Comparison of ENCODE assay signal across 8 cellular contexts in the genomic region with DNA sequence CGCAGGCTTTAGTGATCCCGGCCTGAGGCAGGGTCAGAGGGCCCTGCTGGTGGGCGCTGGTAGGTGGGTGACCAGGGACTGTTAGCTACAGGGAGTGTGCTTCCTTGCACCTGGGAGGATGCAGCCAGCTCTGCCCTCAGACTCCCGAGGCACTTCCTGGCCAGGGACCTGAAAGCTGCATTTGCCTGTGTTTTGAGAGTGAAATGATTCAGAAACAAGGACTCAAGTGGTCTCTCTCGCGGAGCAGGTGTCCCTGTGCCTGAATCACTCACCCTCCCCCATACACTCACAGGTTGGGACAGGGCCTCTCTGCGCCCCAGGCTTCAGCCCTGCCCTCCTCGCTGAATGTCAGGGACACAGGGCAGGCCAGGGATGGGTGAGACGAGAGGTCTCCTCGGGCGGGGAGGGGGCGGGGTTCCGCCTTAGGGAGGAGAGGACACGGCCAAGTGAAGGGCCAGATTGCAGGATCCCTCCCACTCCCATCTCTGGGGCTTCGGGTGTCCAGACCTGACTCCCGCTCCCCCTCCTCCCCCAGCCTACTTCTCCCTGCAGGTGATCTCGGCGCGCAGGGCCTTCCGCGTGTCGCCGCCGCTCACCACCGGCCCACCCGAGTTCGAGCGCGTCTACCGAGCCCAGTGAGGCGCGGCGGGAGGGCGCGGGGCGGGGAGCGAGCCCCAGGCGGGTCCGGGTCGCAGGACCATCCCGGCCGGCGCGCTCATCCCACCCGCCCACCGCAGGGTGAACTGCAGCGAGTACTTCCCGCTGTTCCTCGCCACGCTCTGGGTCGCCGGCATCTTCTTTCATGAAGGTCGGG. TPM values are rescaled to one million over a fixed set of nuclear protein-coding genes. Genes with fewer than 3 reads are reported as not detected.
DNase-seq lines count a peak whose midpoint lies in the region; ATAC-seq and TF ChIP-seq lines count a peak whose summit lies in the region.

No MANE protein-coding gene starts in this region.

- CTCF ChIA-PET in PC-9 (lab: Charles Lee) = interaction anchor here (0.6 to 0.7 kb wide), 2 partner anchors 15 to 519 kb away, joined by 3 to 8 read pairs; no protein-coding TSS in a partner anchor

- no peak overlapping the region for H4K91ac ChIP-seq in H9 (ENCODE audit: insufficient read length, low read depth, low read length)

- H3K79me2 ChIP-seq in H9 (ENCODE audit: insufficient read depth, low read length) (no peaks in the 10 kb centered on the region), PC-9 (ENCODE audit: low read depth) (peaks cover 9% of the 10 kb centered on the region; the same call in 1 of the 2 replicates)

- peaks cover 35% of the 10 kb centered on the region for H3F3A ChIP-seq in PC-9 (ENCODE audit: insufficient read depth, low read depth)

- no peaks in the 10 kb centered on the region for H3K27me3 ChIP-seq in H9 (ENCODE audit: insufficient read depth, low read length)
- no peaks in the 10 kb centered on the region for H3K27me3 ChIP-seq in PC-9 (ENCODE audit: insufficient read depth, low read depth)
- no peaks in the 10 kb centered on the region for H3K27me3 ChIP-seq in effector memory CD4-positive, alpha-beta T cell (replicated peaks; ENCODE audit: control insufficient read depth, insufficient read depth, low read length, poor library complexity, severe bottlenecking)

- POLR2A ChIA-PET in PC-9 (lab: Charles Lee; ENCODE audit: unreplicated experiment) = interaction anchor here (0.6 to 0.7 kb wide), 4 partner anchors 7 to 1585 kb away, joined by 4 to 10 read pairs (median 5); no protein-coding TSS in a partner anchor

- intact Hi-C loops in PC-9 (cut with micrococcal nuclease; ENCODE audit: unreplicated experiment) = loop anchor here (1.0 to 5.0 kb wide), 4 partner anchors 32 to 173 kb away; a partner anchor contains a TSS
- intact Hi-C loops in natural killer cell (cut with micrococcal nuclease) = loop anchor here (2.0 kb wide), 1 partner anchor 98 kb away; no protein-coding TSS in a partner anchor

- no peak overlapping the region for H2BK5ac ChIP-seq in H9 (ENCODE audit: insufficient read length, low read length)

- H3K9me3 Mint-ChIP-seq in H9 = no peaks in the 10 kb centered on the region
- no peaks in the 10 kb centered on the region for H3K9me3 Mint-ChIP-seq in natural killer cell

- ATAC-seq in natural killer cell (no peak), HG02981 (IDR thresholded peaks at IDR 0.05; ENCODE audit: unreplicated experiment) (no peak)

- peaks cover 3% of the 10 kb centered on the region for H3K23me2 ChIP-seq in H9 (ENCODE audit: insufficient read length, low read depth, low read length, poor library complexity, severe bottlenecking)

- no peak overlapping the region for H2BK20ac ChIP-seq in H9 (ENCODE audit: low read depth, low read length, poor library complexity, severe bottlenecking)

- no peak overlapping the region for H2AK5ac ChIP-seq in H9 (ENCODE audit: insufficient read length, low read length)

- no peak overlapping the region for H2BK15ac ChIP-seq in H9 (ENCODE audit: low read depth, low read length)

- no peak overlapping the region for H2BK12ac ChIP-seq in H9 (ENCODE audit: insufficient read length, low read depth, low read length)

- no peak overlapping the region for H3K56ac ChIP-seq in H9 (ENCODE audit: insufficient read length, low read depth, low read length)

- no TSS peak for BruUV-seq in PC-9 (replicated peaks; lab: Mats Ljungman, UMichigan)

- peak overlapping the region; percentile 10 for H3K14ac ChIP-seq in H9 (ENCODE audit: insufficient read depth, low read length)

- no peak overlapping the region for H3K27ac ChIP-seq in H9 (ENCODE audit: insufficient read length, low read depth, low read length)
- peak overlapping the region; percentile 65 for H3K27ac ChIP-seq in PC-9
- H3K27ac ChIP-seq in effector memory CD4-positive, alpha-beta T cell (ENCODE audit: insufficient read depth, low read length, poor library complexity, severe bottlenecking) = peak overlapping the region; percentile 60

- H3K4me3 ChIP-seq in PC-9 = peak overlapping the region; percentile 86
- peak overlapping the region; percentile 67 for H3K4me3 ChIP-seq in effector memory CD4-positive, alpha-beta T cell (ENCODE audit: insufficient read depth, low read depth, low read length, poor library complexity, severe bottlenecking)

- DNase-seq in COLO668 (lab: John Stamatoyannopoulos, UW; ENCODE audit: unreplicated experiment) (peak; percentile 75), H9 (peak; percentile 84), PC-9 (peak; percentile 65 to 71), natural killer cell (no peak), D341Med (ENCODE audit: low spot score) (no peak)
- DNase-seq in effector memory CD4-positive, alpha-beta T cell = no peak
- no peak for DNase-seq in activated CD4-positive, CD25-positive, alpha-beta regulatory T cell treated with anti-CD3 and anti-CD28 coated beads, Interleukin-2, amount 50 U/mL, for 72 hours

- H3K18ac ChIP-seq in H9 (ENCODE audit: insufficient read length, low read depth, low read length) = no peak overlapping the region

- TF ChIP-seq CTCF in H9 (conservative IDR thresholded peaks at IDR 0.05) (no peak), PC-9 (conservative IDR thresholded peaks at IDR 0.05) (no peak), natural killer cell (IDR thresholded peaks at IDR 0.05) (no peak)

- peaks cover 17 to 18% of the 10 kb centered on the region in 2 experiments for H3K4me1 Mint-ChIP-seq in H9
- peaks cover 22 to 38% of the 10 kb centered on the region in 2 donors for H3K4me1 Mint-ChIP-seq in natural killer cell

- no peaks in the 10 kb centered on the region for H3K79me1 ChIP-seq in H9 (ENCODE audit: insufficient read depth, low read depth, low read length, poor library complexity, severe bottlenecking)

- no peak overlapping the region for H2AFZ ChIP-seq in H9 (ENCODE audit: low read length)
- peak overlapping the region; percentile 79 for H2AFZ ChIP-seq in PC-9

- H3K27ac Mint-ChIP-seq in H9 (peak overlapping the region in 1 of 3 experiments; percentile 18; a peak in 2 of 7 replicates), natural killer cell (peak overlapping the region in 1 of 2 donors; percentile 85)

- H3K4me2 ChIP-seq in H9 (ENCODE audit: insufficient read depth, insufficient read length, low read length) (peak overlapping the region; percentile 48), PC-9 (peak overlapping the region; percentile 93)

- H4K20me1 ChIP-seq in H9 (ENCODE audit: control insufficient read depth, insufficient read depth, insufficient read length) (no peaks in the 10 kb centered on the region), PC-9 (ENCODE audit: insufficient read depth) (peaks cover 4% of the 10 kb centered on the region)

- no peak overlapping the region for H3K9ac ChIP-seq in H9 (ENCODE audit: extremely low read depth, insufficient read length, low read length)

- no peak overlapping the region for H3T11ph ChIP-seq in H9 (ENCODE audit: low read length)

- no peak overlapping the region for H3K4ac ChIP-seq in H9 (ENCODE audit: low read depth, low read length)

- H3K9me3 ChIP-seq in H9 (ENCODE audit: control insufficient read depth, low read depth, low read length) (no peaks in the 10 kb centered on the region), PC-9 (ENCODE audit: insufficient read depth, low read depth) (no peaks in the 10 kb centered on the region)
- H3K9me3 ChIP-seq in effector memory CD4-positive, alpha-beta T cell (ENCODE audit: control insufficient read depth, low read length) = no peaks in the 10 kb centered on the region

- H2BK120ac ChIP-seq in H9 (ENCODE audit: low read depth, low read length, poor library complexity, severe bottlenecking) = no peak overlapping the region

- H3K36me3 ChIP-seq in PC-9 (ENCODE audit: low read depth) = no peaks in the 10 kb centered on the region; the same call in none of the 2 replicates
- H3K36me3 ChIP-seq in effector memory CD4-positive, alpha-beta T cell (ENCODE audit: control insufficient read depth, insufficient read depth, low read length) = peaks cover 23% of the 10 kb centered on the region

- no peak overlapping the region for H4K5ac ChIP-seq in H9 (ENCODE audit: insufficient read length, low read depth, low read length)

- no peak overlapping the region for H3K23ac ChIP-seq in H9 (ENCODE audit: insufficient read length, low read depth, low read length)

- H3K4me3 Mint-ChIP-seq in H9 = peak overlapping the region; percentile 77 to 83
- H3K4me3 Mint-ChIP-seq in natural killer cell = peak overlapping the region; percentile 70

- H3K27me3 Mint-ChIP-seq in H9 (ENCODE audit: low read depth) = peaks cover 7% of the 10 kb centered on the region
- H3K27me3 Mint-ChIP-seq in natural killer cell (ENCODE audit: low read depth in 2 of 2) = no peaks in the 10 kb centered on the region

- no CpG with 5 or more reads among the region's 53 CpGs for WGBS in H9 (ENCODE audit: extremely low coverage, insufficient read length, low lambda C conversion rate)

- H4K8ac ChIP-seq in H9 (replicated peaks; ENCODE audit: insufficient read length, low read depth, low read length) = no peak overlapping the region

- H3K4me1 ChIP-seq in H9 (ENCODE audit: insufficient read depth, low read length) (no peaks in the 10 kb centered on the region), PC-9 (replicated peaks; ENCODE audit: insufficient read depth) (peaks cover 17% of the 10 kb centered on the region)
- H3K4me1 ChIP-seq in effector memory CD4-positive, alpha-beta T cell (ENCODE audit: control insufficient read depth, insufficient read depth, low read length, poor library complexity, severe bottlenecking) = peaks cover 29% of the 10 kb centered on the region

- H3K36me3 Mint-ChIP-seq in H9 (ENCODE audit: insufficient read depth in 1 of 3, low read depth in 3 of 3) (peaks cover 17 to 32% (median 28%) of the 10 kb centered on the region in 3 experiments; a peak in 6 of 7 replicates), natural killer cell (no peaks in the 10 kb centered on the region)

- H3K9me2 ChIP-seq in PC-9 (ENCODE audit: insufficient read depth) = no peaks in the 10 kb centered on the region

RNA-seq across cellular contexts. Expression of a gene that starts 1.5 kb away (rescaled TPM):
- total RNA-seq in H9 (2021) (3.7 and 4.5 TPM in 2 replicates), PC-9 (2021) (9.7 and 14.4 TPM in 2 replicates), natural killer cell (1 to 10 TPM; 3.0 to 5.4 (median 3.5) TPM)

RNA-seq across cellular contexts. Expression of a gene that starts 11.4 kb away (rescaled TPM):
- total RNA-seq in H9 (2021) (140 and 147 TPM in 2 replicates), PC-9 (2021) (337 and 413 TPM in 2 replicates), natural killer cell (100 to 1,000 TPM; 143 to 159 (median 144) TPM)

RNA-seq across cellular contexts. Expression of a gene that starts 25.4 kb away (rescaled TPM):
- total RNA-seq in H9 (2021) (144 and 147 TPM in 2 replicates), PC-9 (2021) (715 and 961 TPM in 2 replicates), natural killer cell (100 to 1,000 TPM; 474 to 707 (median 657) TPM)

Comparison
In these comparisons a context has a peak if more than half of its experiments do, and no peak if none do; other contexts are left out.
1. DNase-seq: peak in COLO668 (single experiment), H9 (single experiment) and PC-9 (2 of 2); none in effector memory CD4-positive, alpha-beta T cell (0 of 3), natural killer cell (single experiment), D341Med (single experiment) and activated CD4-positive, CD25-positive, alpha-beta regulatory T cell treated with anti-CD3 and anti-CD28 coated beads, Interleukin-2, amount 50 U/mL, for 72 hours (single experiment).